11 cellular contexts compared by ENCODE assay signal in the genomic region with DNA sequence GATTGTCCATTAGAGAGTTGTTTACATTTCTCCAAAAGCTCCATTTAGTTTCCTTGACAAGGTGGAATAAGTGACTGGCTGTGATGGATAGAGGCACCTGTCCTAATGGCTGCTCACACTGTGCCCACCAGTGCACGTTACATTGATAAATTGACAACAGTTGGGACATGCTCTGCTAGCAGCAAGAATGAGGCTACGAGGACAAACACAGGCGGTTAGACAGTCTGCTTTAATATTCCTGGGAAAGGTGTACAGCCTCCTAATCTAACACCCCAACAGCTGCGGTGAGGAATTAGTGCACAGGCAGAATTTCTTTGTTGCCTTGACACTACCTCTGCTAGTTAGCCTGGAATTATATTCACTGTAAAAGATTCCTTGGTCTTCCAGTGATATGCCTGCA.
DNase-seq lines count a peak whose midpoint lies in the region; TF ChIP-seq lines count a peak whose summit lies in the region.
"Had no signal": no experiment of that assay in that cellular context is flagged by ENCODE, and none has a peak within 500 bp of the region (broad histone marks: within the 10 kb centered on the region; RNA-seq: fewer than 3 reads in every experiment).

No MANE protein-coding gene starts in this region.

- no peaks in the 10 kb centered on the region for H3K36me3 ChIP-seq in skeletal muscle satellite cell (ENCODE audit: insufficient read depth, low read length)
- no peaks in the 10 kb centered on the region for H3K36me3 ChIP-seq in uterus

- peak overlapping the region; percentile 88 for H3K4me2 ChIP-seq in skeletal muscle satellite cell (ENCODE audit: low read length)
- H3K4me2 ChIP-seq: KMS-11 had no signal

- peak overlapping the region in 1 of 2 donors; percentile 64 for H3K27ac ChIP-seq in uterus
- H3K27ac ChIP-seq: KMS-11 had no signal

- peaks cover 13% of the 10 kb centered on the region for H3K4me1 ChIP-seq in skeletal muscle satellite cell (ENCODE audit: control insufficient read depth, insufficient read depth, low read length)
- no peaks in the 10 kb centered on the region for H3K4me1 ChIP-seq in uterus

- H3K9me3 ChIP-seq in skeletal muscle satellite cell (replicated peaks; ENCODE audit: low read length) (no peaks in the 10 kb centered on the region), uterus (no peaks in the 10 kb centered on the region)

- no peak for TF ChIP-seq POLR2A in uterus (IDR thresholded peaks at IDR 0.05)

- TF ChIP-seq CTCF in uterus (IDR thresholded peaks at IDR 0.05), result no peak

- H3K27me3 ChIP-seq in skeletal muscle satellite cell (ENCODE audit: control insufficient read depth, insufficient read depth, low read length) (no peaks in the 10 kb centered on the region), uterus (no peaks in the 10 kb centered on the region)

- H3K9ac ChIP-seq in skeletal muscle satellite cell (ENCODE audit: low read depth, low read length), result peak overlapping the region; percentile 72
- H3K9ac ChIP-seq: KMS-11 had no signal

- H3K4me3 ChIP-seq in skeletal muscle satellite cell (ENCODE audit: low read length) (peak overlapping the region; percentile 74), uterus (peak overlapping the region in 1 of 2 donors; percentile 39)

- intact Hi-C loops in uterus (cut with DNase I; ENCODE audit: low total_unique reads), result no loop called here

- DNase-seq in DMS53 (lab: John Stamatoyannopoulos, UW) (peak; percentile 47), DMS53 treated with DMSO at 0.1 percent for 48 hours (lab: John Stamatoyannopoulos, UW; ENCODE audit: unreplicated experiment) (no peak), NCI-H748 (lab: John Stamatoyannopoulos, UW; ENCODE audit: unreplicated experiment) (peak; percentile 76), left kidney (ENCODE audit: low read depth, low spot score) (peak; percentile 40), RKO (ENCODE audit: low spot score) (no peak), GM19238 (ENCODE audit: insufficient read length, low spot score) (no peak), uterus (no peak)
- DNase-seq: activated CD4-positive, alpha-beta T cell treated with anti-CD3 and anti-CD28 coated beads, Interleukin-2, amount 10 ng/mL, durations not matched to agents 7 days and 5 days; stimulated activated CD4-positive, alpha-beta T cell treated with anti-CD3 and anti-CD28 coated beads, Interleukin-4, amount 100 ng/mL, for 4 hours had no signal

Comparison
In these comparisons a context has a peak if more than half of its experiments do, and no peak if none do; other contexts are left out.
1. DNase-seq: peak in DMS53 (single experiment), NCI-H748 (single experiment) and left kidney (single experiment); none in DMS53 treated with DMSO at 0.1 percent for 48 hours (single experiment), RKO (single experiment), GM19238 (single experiment) and uterus (0 of 2).